Comparison of ENCODE assay signal across 15 cellular contexts in the genomic region with DNA sequence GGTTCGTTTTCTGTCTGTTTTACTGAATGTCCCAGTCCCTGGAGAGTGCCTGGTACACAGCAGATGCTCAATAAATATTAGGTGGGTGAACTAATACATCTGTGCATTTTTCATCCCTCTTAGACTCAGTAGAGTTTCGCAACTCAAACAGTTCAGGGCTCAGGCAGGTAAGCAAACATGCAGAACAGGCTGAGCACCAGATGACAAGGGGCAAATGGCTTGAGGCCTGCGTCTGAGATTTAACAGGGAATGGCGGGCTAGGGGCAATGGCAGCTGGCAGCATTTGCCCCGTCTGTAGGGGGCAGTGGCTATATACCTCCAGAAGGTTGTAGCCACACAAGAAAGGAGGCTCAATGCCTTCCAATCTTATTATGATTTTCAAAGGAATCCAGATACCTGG.
"Had no signal": no experiment of that assay in that cellular context is flagged by ENCODE, and none has a peak within 500 bp of the region (broad histone marks: within the 10 kb centered on the region; RNA-seq: fewer than 3 reads in every experiment).

No MANE protein-coding gene starts in this region.

- ATAC-seq: gastrocnemius medialis, right cardiac atrium had no signal

- H3K27ac ChIP-seq: gastrocnemius medialis, neutrophil, upper lobe of left lung had no signal

- H3K4me1 ChIP-seq: gastrocnemius medialis, upper lobe of left lung had no signal

- H3K27me3 ChIP-seq: gastrocnemius medialis, neutrophil, upper lobe of left lung had no signal

- H3K36me3 ChIP-seq: gastrocnemius medialis, neutrophil, upper lobe of left lung had no signal

- H3K4me1 Mint-ChIP-seq: naive B cell had no signal

- H3K9me3 Mint-ChIP-seq: activated T-helper 1 cell treated with anti-CD3 and anti-CD28 coated beads, Interleukin-12 subunit alpha, Interleukin-12 subunit beta, Interleukin-2, Interleukin-4 antibody, amounts not matched to agents 30 ng/mL and 10 ng/mL and 1 ng/mL, durations not matched to agents 14 hours and 24 hours and 36 hours; T-helper 2 cell treated with Interferon-gamma antibody and Interleukin-4, amounts not matched to agents 5 μg/mL and 100 μg/mL, for 36 hours had no signal

- H3K27ac Mint-ChIP-seq: activated T-helper 1 cell treated with anti-CD3 and anti-CD28 coated beads, Interleukin-12 subunit alpha, Interleukin-12 subunit beta, Interleukin-2, Interleukin-4 antibody, amounts not matched to agents 30 ng/mL and 10 ng/mL and 1 ng/mL, durations not matched to agents 14 hours and 24 hours and 36 hours; naive B cell; T-helper 2 cell treated with Interferon-gamma antibody and Interleukin-4, amounts not matched to agents 5 μg/mL and 100 μg/mL, for 36 hours had no signal

- H3K4me3 Mint-ChIP-seq: activated T-helper 1 cell treated with anti-CD3 and anti-CD28 coated beads, Interleukin-12 subunit alpha, Interleukin-12 subunit beta, Interleukin-2, Interleukin-4 antibody, amounts not matched to agents 30 ng/mL and 10 ng/mL and 1 ng/mL, durations not matched to agents 14 hours and 24 hours and 36 hours; naive B cell; T-helper 2 cell treated with Interferon-gamma antibody and Interleukin-4, amounts not matched to agents 5 μg/mL and 100 μg/mL, for 36 hours had no signal

- DNase-seq: activated CD4-positive, alpha-beta T cell treated with anti-CD3 and anti-CD28 coated beads, Interleukin-2, amount 50 U/mL, for 4 hours; activated CD4-positive, CD25-positive, alpha-beta regulatory T cell treated with anti-CD3 and anti-CD28 coated beads, Interleukin-2, amount 50 U/mL, for 72 hours; activated naive CD4-positive, alpha-beta T cell; gastrocnemius medialis; kidney; naive B cell; right cardiac atrium; stimulated activated CD4-positive, alpha-beta T cell treated with anti-CD3 and anti-CD28 coated beads, Interleukin-2, amount 100 ng/mL, for 24 hours; stimulated activated naive CD4-positive, alpha-beta T cell; substantia nigra; SW 1271 had no signal

- H3K9me3 ChIP-seq: gastrocnemius medialis, neutrophil had no signal

- H3K4me3 ChIP-seq: gastrocnemius medialis, upper lobe of left lung had no signal
